In the genomic region with DNA sequence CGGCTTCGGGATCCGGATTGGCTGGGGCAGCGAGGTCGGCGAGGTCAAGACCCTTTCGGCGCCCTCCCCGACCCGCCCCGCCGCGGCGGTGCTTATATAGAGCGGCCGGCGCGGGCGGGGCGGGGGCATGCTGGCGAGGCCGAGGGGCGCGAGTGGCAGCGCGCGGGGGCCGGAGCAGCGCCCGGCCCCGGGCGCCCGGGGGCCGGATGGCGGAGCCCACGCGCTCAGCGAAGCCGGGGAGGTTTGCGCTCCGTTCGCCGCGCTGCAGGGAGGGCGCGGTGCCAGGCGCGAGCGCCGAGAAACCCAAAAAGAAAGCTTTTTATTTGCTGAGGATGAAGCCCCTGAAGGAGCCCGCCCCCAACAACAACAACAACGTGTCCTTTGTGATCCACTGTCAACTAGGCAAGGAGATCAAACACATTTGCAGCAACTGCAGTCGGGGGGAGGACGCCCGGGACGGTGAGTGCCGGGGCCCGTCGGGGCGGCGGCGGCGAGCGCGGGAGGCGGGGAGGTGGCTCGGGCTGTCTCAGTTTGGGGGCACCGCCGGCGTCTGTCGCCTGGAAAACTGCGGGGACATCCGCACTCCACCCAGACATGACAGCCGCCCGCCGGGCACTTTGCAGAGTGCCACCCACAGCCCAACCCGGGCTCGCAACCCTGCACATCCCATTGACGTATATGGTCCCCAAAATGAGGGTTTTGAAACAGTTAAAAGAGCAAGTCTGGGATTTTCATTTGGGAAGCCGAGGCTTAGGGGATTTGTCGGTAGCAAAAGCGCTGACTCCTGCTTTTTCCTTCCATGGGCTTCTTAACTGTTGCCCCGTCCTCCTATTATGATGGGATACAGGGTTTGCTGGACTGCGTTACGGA, we compare ENCODE assay signal across 8 cellular contexts.
A peak's percentile ranks its signal among the peaks of the same experiment; 100 is the strongest.
DNase-seq lines count a peak whose midpoint lies in the region; ATAC-seq and TF ChIP-seq lines count a peak whose summit lies in the region.

No MANE protein-coding gene starts in this region.

- no peaks in the 10 kb centered on the region for H3K9me3 ChIP-seq in CD8-positive, alpha-beta memory T cell (ENCODE audit: low read length)
- H3K9me3 ChIP-seq in SJCRH30 (replicated peaks), result no peaks in the 10 kb centered on the region

- POLR2A ChIA-PET in CD8-positive, alpha-beta memory T cell (lab: Charles Lee), result no interaction called here

- H3K27me3 Mint-ChIP-seq in CD8-positive, alpha-beta memory T cell, result peaks cover 33 to 59% of the 10 kb centered on the region in 2 donors

- H3K27ac ChIP-seq in CD8-positive, alpha-beta memory T cell (ENCODE audit: low read depth, low read length), result no peak overlapping the region
- no peak overlapping the region for H3K27ac ChIP-seq in SJCRH30

- no peaks in the 10 kb centered on the region for H3K36me3 Mint-ChIP-seq in CD8-positive, alpha-beta memory T cell

- H3K9me3 Mint-ChIP-seq in CD8-positive, alpha-beta memory T cell, result no peaks in the 10 kb centered on the region

- H3K4me1 ChIP-seq in CD8-positive, alpha-beta memory T cell (ENCODE audit: insufficient read depth, low read length), result no peaks in the 10 kb centered on the region
- no peaks in the 10 kb centered on the region for H3K4me1 ChIP-seq in SJCRH30

- peak overlapping the region in 5 of 7 donors; percentile 52 to 81 (median 72) for H3K4me3 Mint-ChIP-seq in CD8-positive, alpha-beta memory T cell

- ATAC-seq in omental fat pad (ENCODE audit: low FRiP score) (peak; percentile 40), HG03045 (IDR thresholded peaks at IDR 0.05; ENCODE audit: unreplicated experiment) (no peak), HG02610 (IDR thresholded peaks at IDR 0.05; ENCODE audit: unreplicated experiment) (no peak)

- no peak overlapping the region for H3K4me3 ChIP-seq in CD8-positive, alpha-beta memory T cell (ENCODE audit: low read length)
- H3K4me3 ChIP-seq in foreskin fibroblast (ENCODE audit: low read depth in 1 of 2, low read length in 2 of 2), result peak overlapping the region; percentile 57 to 63
- H3K4me3 ChIP-seq in SJCRH30, result no peak overlapping the region

- H3K36me3 ChIP-seq in CD8-positive, alpha-beta memory T cell (ENCODE audit: insufficient read depth, low read length), result no peaks in the 10 kb centered on the region
- no peaks in the 10 kb centered on the region for H3K36me3 ChIP-seq in SJCRH30

- H3K27ac Mint-ChIP-seq in CD8-positive, alpha-beta memory T cell, result no peak overlapping the region

- no peak for DNase-seq in CD8-positive, alpha-beta memory T cell
- DNase-seq in NCI-H69 (lab: John Stamatoyannopoulos, UW) (peak; percentile 34), foreskin fibroblast (peak in 1 of 2 donors; percentile 62), omental fat pad (ENCODE audit: low spot score) (no peak), kidney glomerular epithelial cell (lab: John Stamatoyannopoulos, UW) (no peak), SJCRH30 (no peak)

- peaks cover 8 to 10% (median 8%) of the 10 kb centered on the region in 3 donors for H3K4me1 Mint-ChIP-seq in CD8-positive, alpha-beta memory T cell

- H3K27me3 ChIP-seq in CD8-positive, alpha-beta memory T cell (ENCODE audit: insufficient read depth, low read length, poor library complexity, severe bottlenecking), result peaks cover 12% of the 10 kb centered on the region
- no peaks in the 10 kb centered on the region for H3K27me3 ChIP-seq in SJCRH30

- TF ChIP-seq CTCF in foreskin fibroblast (IDR thresholded peaks at IDR 0.05; ENCODE audit: low read depth, low read length) (no peak), omental fat pad (IDR thresholded peaks at IDR 0.05) (no peak)

- CTCF ChIA-PET in CD8-positive, alpha-beta memory T cell (lab: Charles Lee), result no interaction called here

Comparison
In these comparisons a context has a peak if more than half of its experiments do, and no peak if none do; other contexts are left out.
1. H3K4me3 ChIP-seq: peak in foreskin fibroblast (2 of 2); none in CD8-positive, alpha-beta memory T cell (single experiment) and SJCRH30 (single experiment).